In genomic region chr19:36528194-36528920, GRCh38 we compare ENCODE assay signal across 8 cellular contexts. TPM values are rescaled to one million over a fixed set of nuclear protein-coding genes. Genes with fewer than 3 reads are reported as not detected.
A peak's percentile ranks its signal among the peaks of the same experiment; 100 is the strongest.
DNase-seq lines count a peak whose midpoint lies in the region; ATAC-seq and TF ChIP-seq lines count a peak whose summit lies in the region.

Gene ZNF260 (minus strand): TSS chr19:36528271. CDS start chr19:36515238, 13,033 bp downstream.

- ATAC-seq in GM19395 (IDR thresholded peaks at IDR 0.05; ENCODE audit: unreplicated experiment) (peak; percentile 83), HG03565 (IDR thresholded peaks at IDR 0.05; ENCODE audit: unreplicated experiment) (peak; percentile 70), right lobe of liver (peak; percentile 96 to 98 (median 97))

- H3K36me3 ChIP-seq in duodenal mucosa (ENCODE audit: control insufficient read depth in 1 of 2, insufficient read depth in 2 of 2, low read length in 2 of 2) (peaks cover 0 to 9% of the 10 kb centered on the region in 2 donors), right lobe of liver (peaks cover 0 to 8% (median 0%) of the 10 kb centered on the region in 4 donors)

- TF ChIP-seq CTCF in CD14-positive monocyte (IDR thresholded peaks at IDR 0.05), result no peak
- no peak for TF ChIP-seq CTCF in right lobe of liver (IDR thresholded peaks at IDR 0.05)

- peaks cover 13 to 29% of the 10 kb centered on the region in 2 donors for H3K36me3 Mint-ChIP-seq in CD14-positive monocyte
- H3K36me3 Mint-ChIP-seq in activated CD4-positive, alpha-beta memory T cell treated with anti-CD3 and anti-CD28 coated beads, Interleukin-2, amount 10 ng/mL, durations not matched to agents 7 days and 5 days (ENCODE audit: low read depth), result peaks cover 43% of the 10 kb centered on the region

- POLR2A ChIA-PET in activated CD4-positive, alpha-beta memory T cell treated with anti-CD3 and anti-CD28 coated beads, Interleukin-2, amount 10 ng/mL, durations not matched to agents 7 days and 5 days (lab: Charles Lee), result interaction anchor here (0.5 to 3.5 kb wide), 18 partner anchors 11 to 941 kb away, joined by 3 to 30 read pairs (median 4); partner anchors contain the start of genes POLR2I, TBCB, ZFP14 and ZNF146

- H3K27me3 ChIP-seq in duodenal mucosa (ENCODE audit: control insufficient read depth in 1 of 2, insufficient read depth in 2 of 2, low read length in 2 of 2) (no peaks in the 10 kb centered on the region), right lobe of liver (no peaks in the 10 kb centered on the region)

- peaks cover 23 to 26% of the 10 kb centered on the region in 2 donors for H3K9me3 ChIP-seq in duodenal mucosa (ENCODE audit: control insufficient read depth in 1 of 2, low read length in 2 of 2)
- peaks cover 0 to 10% (median under 1%) of the 10 kb centered on the region in 4 donors for H3K9me3 ChIP-seq in right lobe of liver

- peak within 1 kb of the TSS; percentile 98 to 100 for H3K4me3 Mint-ChIP-seq in CD14-positive monocyte
- H3K4me3 Mint-ChIP-seq in activated CD4-positive, alpha-beta memory T cell treated with anti-CD3 and anti-CD28 coated beads, Interleukin-2, amount 10 ng/mL, durations not matched to agents 7 days and 5 days, result peak within 1 kb of the TSS; percentile 94

- CTCF ChIA-PET in activated CD4-positive, alpha-beta memory T cell treated with anti-CD3 and anti-CD28 coated beads, Interleukin-2, amount 10 ng/mL, durations not matched to agents 7 days and 5 days (lab: Charles Lee), result interaction anchor here (0.9 to 1.6 kb wide), 3 partner anchors 18 to 77 kb away, joined by 3 to 6 read pairs (median 3); partner anchors contain the start of genes ZNF382 and ZNF529

- H3K4me3 ChIP-seq in duodenal mucosa (ENCODE audit: low read depth in 1 of 2, low read length in 2 of 2) (peak within 1 kb of the TSS; percentile 80 to 99), right lobe of liver (peak within 1 kb of the TSS; percentile 43 to 68 (median 66))

- H3K27ac Mint-ChIP-seq in CD14-positive monocyte, result peak within 1 kb of the TSS; percentile 87 to 97 (median 95)
- H3K27ac Mint-ChIP-seq in activated CD4-positive, alpha-beta memory T cell treated with anti-CD3 and anti-CD28 coated beads, Interleukin-2, amount 10 ng/mL, durations not matched to agents 7 days and 5 days, result peak within 1 kb of the TSS; percentile 91

- H3K4me1 ChIP-seq in duodenal mucosa (ENCODE audit: control insufficient read depth in 1 of 2, insufficient read depth in 2 of 2, low read length in 2 of 2) (peaks cover 0 to 6% of the 10 kb centered on the region in 2 donors), right lobe of liver (peaks cover 0 to 19% (median 0%) of the 10 kb centered on the region in 4 donors)

- H3K27me3 Mint-ChIP-seq in CD14-positive monocyte (ENCODE audit: low read depth in 3 of 3), result peaks cover 0 to 5% (median 0%) of the 10 kb centered on the region in 3 donors
- no peaks in the 10 kb centered on the region for H3K27me3 Mint-ChIP-seq in activated CD4-positive, alpha-beta memory T cell treated with anti-CD3 and anti-CD28 coated beads, Interleukin-2, amount 10 ng/mL, durations not matched to agents 7 days and 5 days

- H3K9ac ChIP-seq in duodenal mucosa (ENCODE audit: low read depth in 1 of 2, low read length in 2 of 2), result peak within 1 kb of the TSS; percentile 90 to 98

- peak; percentile 63 for TF ChIP-seq POLR2A in right lobe of liver (IDR thresholded peaks at IDR 0.05)

- WGBS in right lobe of liver (ENCODE audit: insufficient coverage, low coverage, low lambda C conversion rate, missing lambda C conversion rate), result under 1% methylated on average over 38 of the region's 55 CpGs

- intact Hi-C loops in CD14-positive monocyte (cut with micrococcal nuclease) (loop anchor here (1.0 to 10.0 kb wide), 8 partner anchors 39 to 324 kb away; partner anchors contain the start of genes ZNF461 (in 2 of the 2), ZNF529 (in 2 of the 2), ZNF566 (in 2 of the 2) and ZNF345 (in 1 of the 2)), right lobe of liver (cut with DNase I) (no loop called here)

- peaks cover 18% of the 10 kb centered on the region for H3K4me1 Mint-ChIP-seq in CD14-positive monocyte
- H3K4me1 Mint-ChIP-seq in activated CD4-positive, alpha-beta memory T cell treated with anti-CD3 and anti-CD28 coated beads, Interleukin-2, amount 10 ng/mL, durations not matched to agents 7 days and 5 days, result peaks cover 23% of the 10 kb centered on the region

- H3K27ac ChIP-seq in duodenal mucosa (ENCODE audit: low read depth, low read length) (peak within 1 kb of the TSS; percentile 93), right lobe of liver (peak within 1 kb of the TSS; percentile 75 to 88 (median 81))

- DNase-seq in CD14-positive monocyte (ENCODE audit: low spot score), result peak; percentile 94
- DNase-seq in NCI-H82 treated with DMSO at 0.1 percent for 48 hours (lab: John Stamatoyannopoulos, UW; ENCODE audit: unreplicated experiment), result peak; percentile 86
- peak; percentile 91 for DNase-seq in activated CD4-positive, alpha-beta memory T cell treated with anti-CD3 and anti-CD28 coated beads, Interleukin-2, amount 10 ng/mL, durations not matched to agents 7 days and 5 days
- DNase-seq in right lobe of liver, result peak; percentile 97 to 98 (median 98)
- DNase-seq in stimulated activated CD4-positive, alpha-beta T cell treated with anti-CD3 and anti-CD28 coated beads, Interleukin-4, amount 100 ng/mL, for 24 hours, result peak; percentile 94

- peaks cover 22 to 84% (median 59%) of the 10 kb centered on the region in 7 donors for H3K9me3 Mint-ChIP-seq in CD14-positive monocyte
- H3K9me3 Mint-ChIP-seq in activated CD4-positive, alpha-beta memory T cell treated with anti-CD3 and anti-CD28 coated beads, Interleukin-2, amount 10 ng/mL, durations not matched to agents 7 days and 5 days, result peaks cover 35% of the 10 kb centered on the region

RNA-seq across cellular contexts. Expression of gene ZNF260, which starts in this region (rescaled TPM):
- polyA plus RNA-seq in CD14-positive monocyte, result 1 to 10 TPM; 1.2 to 2.1 TPM
- total RNA-seq in activated CD4-positive, alpha-beta memory T cell treated with anti-CD3 and anti-CD28 coated beads, Interleukin-2, amount 10 ng/mL, durations not matched to agents 7 days and 5 days, result 1 to 10 TPM; 9.0 to 9.9 TPM
- total RNA-seq in right lobe of liver, result 1 to 10 TPM; 2.8 to 5.2 (median 4.2) TPM

Comparison
In these comparisons a context has a peak if more than half of its experiments do, and no peak if none do; other contexts are left out.
1. Peak in every context shown above with its lines: DNase-seq, ATAC-seq, H3K4me3 ChIP-seq and H3K27ac ChIP-seq.
2. intact Hi-C loops: an anchor here in CD14-positive monocyte (1.0 to 10.0 kb wide); none called in right lobe of liver.